8 cellular contexts compared by ENCODE assay signal in the genomic region with DNA sequence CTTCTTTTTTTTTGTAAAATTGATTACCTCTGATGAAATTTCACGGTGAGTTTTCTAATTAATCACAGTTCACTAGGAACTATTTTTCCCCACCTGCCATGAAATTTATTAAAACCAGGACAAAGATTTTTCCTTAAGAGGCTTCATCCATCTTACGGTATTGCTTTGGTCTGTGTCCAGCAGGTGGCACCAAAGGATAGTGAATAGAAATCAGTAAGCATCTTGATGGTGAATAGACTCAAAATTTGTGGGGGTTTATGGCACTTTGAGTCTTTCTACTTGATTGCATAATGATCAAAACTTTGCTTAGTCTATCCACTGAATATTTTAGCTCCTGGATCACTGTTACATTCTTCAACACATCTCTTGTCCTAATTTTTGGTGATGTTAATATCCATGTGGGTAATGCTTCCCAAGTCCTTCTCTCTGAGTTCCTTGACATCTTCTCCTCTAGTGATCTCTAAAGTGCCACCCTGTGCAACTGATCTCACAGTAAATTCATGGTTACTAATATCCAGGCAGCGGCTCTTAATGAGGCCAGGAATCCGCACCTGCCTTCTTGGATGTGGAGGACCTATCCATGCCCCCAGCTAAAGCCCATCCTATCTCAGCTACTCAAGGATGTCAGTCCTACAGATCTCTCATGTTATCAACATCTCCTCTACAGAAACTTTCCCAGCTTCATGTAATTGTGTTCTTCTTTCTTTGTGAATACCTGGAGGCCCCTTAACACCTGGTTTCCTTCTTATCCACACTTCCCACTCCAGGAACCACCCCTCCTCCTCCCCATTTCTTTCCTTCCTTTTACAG. TPM values are rescaled to one million over a fixed set of nuclear protein-coding genes. Genes with fewer than 3 reads are reported as not detected.
A peak's percentile ranks its signal among the peaks of the same experiment; 100 is the strongest.
DNase-seq lines count a peak whose midpoint lies in the region; ATAC-seq and TF ChIP-seq lines count a peak whose summit lies in the region.

No MANE protein-coding gene starts in this region.

- H3K4me1 Mint-ChIP-seq in nephron = peaks cover 3% of the 10 kb centered on the region

- ATAC-seq in esophagus mucosa (peak; percentile 57), HG02798 (IDR thresholded peaks at IDR 0.05; ENCODE audit: poor library complexity, unreplicated experiment) (no peak)

- H3K27me3 ChIP-seq in OCI-LY3 (ENCODE audit: low read depth, low read length) = no peaks in the 10 kb centered on the region

- H3K79me2 ChIP-seq in OCI-LY3 (ENCODE audit: low read length) = no peaks in the 10 kb centered on the region

- no peaks in the 10 kb centered on the region for H4K20me1 ChIP-seq in OCI-LY3 (ENCODE audit: insufficient read depth, low read length)

- H3K27ac ChIP-seq in OCI-LY3 (ENCODE audit: low read length) (no peak overlapping the region), substantia nigra (ENCODE audit: low read depth, low read length, poor library complexity, severe bottlenecking) (no peak overlapping the region)

- H3K4me1 ChIP-seq in OCI-LY3 (ENCODE audit: low read length) = no peaks in the 10 kb centered on the region

- peaks cover 17% of the 10 kb centered on the region for H3K9me3 Mint-ChIP-seq in nephron

- peaks cover 5% of the 10 kb centered on the region for H3K27me3 Mint-ChIP-seq in nephron (ENCODE audit: low read depth)

- H3K9me3 ChIP-seq in OCI-LY3 (ENCODE audit: insufficient read depth, low read length) = no peaks in the 10 kb centered on the region

- H3K4me3 ChIP-seq in OCI-LY3 (ENCODE audit: low read length) = no peak overlapping the region

- H3K36me3 Mint-ChIP-seq in nephron (ENCODE audit: low read depth) = no peaks in the 10 kb centered on the region

- DNase-seq in GDM1 (lab: John Stamatoyannopoulos, UW) = peak; percentile 3
- DNase-seq in HuH-7.5 (ENCODE audit: low spot score) = peak; percentile 11
- peak; percentile 54 for DNase-seq in activated T-cell treated with anti-CD3 and anti-CD28 coated beads for 1 hour (ENCODE audit: low read depth)
- peak in 32 of 49 donors; percentile 1 to 75 (median 39) for DNase-seq in substantia nigra (lab: John Stamatoyannopoulos, UW)

- no peak overlapping the region for H3K27ac Mint-ChIP-seq in nephron

- no peak overlapping the region for H3K4me2 ChIP-seq in OCI-LY3 (ENCODE audit: low read length)

- H3K9ac ChIP-seq in OCI-LY3 (ENCODE audit: low read length) = no peak overlapping the region

- no peak overlapping the region for H3K4me3 Mint-ChIP-seq in nephron

- no peaks in the 10 kb centered on the region for H3K36me3 ChIP-seq in OCI-LY3 (replicated peaks; ENCODE audit: low read depth, low read length)

- H2AFZ ChIP-seq in OCI-LY3 (ENCODE audit: low read depth, low read length) = no peak overlapping the region

- TF ChIP-seq CTCF in OCI-LY3 (IDR thresholded peaks at IDR 0.05; ENCODE audit: low read depth, low read length) (peak; percentile 67), nephron (IDR thresholded peaks at IDR 0.05; ENCODE audit: unreplicated experiment in 3 of 3) (peak; percentile 78 to 92 (median 83))

RNA-seq across cellular contexts. Expression of a gene that starts 54.5 kb away (rescaled TPM):
- not detected for total RNA-seq in esophagus mucosa

Comparison
In these comparisons a context has a peak if more than half of its experiments do, and no peak if none do; other contexts are left out.
1. DNase-seq: peak in every context shown above with its lines; median percentile 54 in activated T-cell treated with anti-CD3 and anti-CD28 coated beads for 1 hour; 39 in substantia nigra; 11 in HuH-7.5; 3 in GDM1.